In genomic region chr9:85662558-85662957, GRCh38 we compare ENCODE assay signal across 19 cellular contexts.
"Had no signal": no experiment of that assay in that cellular context is flagged by ENCODE, and none has a peak within 500 bp of the region (broad histone marks: within the 10 kb centered on the region; RNA-seq: fewer than 3 reads in every experiment).

No MANE protein-coding gene starts in this region.

- H3K4me1 ChIP-seq: lower lobe of right lung, right lobe of liver, suprapubic skin had no signal

- H3K9me3 ChIP-seq: lower lobe of right lung, right lobe of liver, suprapubic skin had no signal

- DNase-seq: activated B cell treated with CpG ODN at 0.5 μM for 24 hours; activated CD4-positive, alpha-beta T cell treated with anti-CD3 and anti-CD28 coated beads, Interleukin-2, amount 10 ng/mL, durations not matched to agents 7 days and 5 days; activated CD8-positive, alpha-beta memory T cell treated with anti-CD3 and anti-CD28 coated beads for 24 hours; activated naive CD8-positive, alpha-beta T cell treated with anti-CD3 and anti-CD28 coated beads, Interleukin-2, amount 10 ng/mL, durations not matched to agents 7 days and 5 days; aorta; cerebellar nuclear complex; left colon; lower lobe of right lung; right lobe of liver; stimulated activated CD4-positive, alpha-beta T cell treated with anti-CD3 and anti-CD28 coated beads, Interleukin-4, amount 100 ng/mL, for 4 hours; stimulated activated CD8-positive, alpha-beta memory T cell treated with anti-CD3 and anti-CD28 coated beads, Interleukin-4, amount 100 ng/mL, for 48 hours; stimulated activated naive CD4-positive, alpha-beta T cell treated with Interleukin-2 at 50 U/mL for 16 hours had no signal

- H3K4me1 Mint-ChIP-seq: activated B cell treated with CpG ODN at 0.5 μM for 24 hours; activated CD4-positive, alpha-beta T cell treated with anti-CD3 and anti-CD28 coated beads, Interleukin-2, amount 10 ng/mL, durations not matched to agents 7 days and 5 days; activated naive CD8-positive, alpha-beta T cell treated with anti-CD3 and anti-CD28 coated beads, Interleukin-2, amount 10 ng/mL, durations not matched to agents 7 days and 5 days; mesothelial cell of epicardium had no signal

- H3K4me2 ChIP-seq: smooth muscle cell had no signal

- H3K4me3 Mint-ChIP-seq: activated B cell treated with CpG ODN at 0.5 μM for 24 hours; activated CD4-positive, alpha-beta T cell treated with anti-CD3 and anti-CD28 coated beads, Interleukin-2, amount 10 ng/mL, durations not matched to agents 7 days and 5 days; activated naive CD8-positive, alpha-beta T cell treated with anti-CD3 and anti-CD28 coated beads, Interleukin-2, amount 10 ng/mL, durations not matched to agents 7 days and 5 days; activated T-helper 1 cell treated with anti-CD3 and anti-CD28 coated beads, Interleukin-12 subunit alpha, Interleukin-12 subunit beta, Interleukin-2, Interleukin-4 antibody, amounts not matched to agents 30 ng/mL and 10 ng/mL and 1 ng/mL, durations not matched to agents 14 hours and 24 hours and 36 hours; mesothelial cell of epicardium; neural crest cell; type B pancreatic cell had no signal

- H3K36me3 ChIP-seq: right lobe of liver, suprapubic skin had no signal

- ATAC-seq: left colon, lower lobe of right lung, right lobe of liver had no signal

- H3K27ac Mint-ChIP-seq: activated B cell treated with CpG ODN at 0.5 μM for 24 hours; activated CD4-positive, alpha-beta T cell treated with anti-CD3 and anti-CD28 coated beads, Interleukin-2, amount 10 ng/mL, durations not matched to agents 7 days and 5 days; activated naive CD8-positive, alpha-beta T cell treated with anti-CD3 and anti-CD28 coated beads, Interleukin-2, amount 10 ng/mL, durations not matched to agents 7 days and 5 days; activated T-helper 1 cell treated with anti-CD3 and anti-CD28 coated beads, Interleukin-12 subunit alpha, Interleukin-12 subunit beta, Interleukin-2, Interleukin-4 antibody, amounts not matched to agents 30 ng/mL and 10 ng/mL and 1 ng/mL, durations not matched to agents 14 hours and 24 hours and 36 hours; mesothelial cell of epicardium; type B pancreatic cell had no signal

- H3K27me3 ChIP-seq: right lobe of liver, suprapubic skin had no signal

- H3K27me3 Mint-ChIP-seq: activated B cell treated with CpG ODN at 0.5 μM for 24 hours; activated CD4-positive, alpha-beta T cell treated with anti-CD3 and anti-CD28 coated beads, Interleukin-2, amount 10 ng/mL, durations not matched to agents 7 days and 5 days; activated naive CD8-positive, alpha-beta T cell treated with anti-CD3 and anti-CD28 coated beads, Interleukin-2, amount 10 ng/mL, durations not matched to agents 7 days and 5 days; type B pancreatic cell had no signal

- H3K9me3 Mint-ChIP-seq: activated B cell treated with CpG ODN at 0.5 μM for 24 hours; activated CD4-positive, alpha-beta T cell treated with anti-CD3 and anti-CD28 coated beads, Interleukin-2, amount 10 ng/mL, durations not matched to agents 7 days and 5 days; activated naive CD8-positive, alpha-beta T cell treated with anti-CD3 and anti-CD28 coated beads, Interleukin-2, amount 10 ng/mL, durations not matched to agents 7 days and 5 days; activated T-helper 1 cell treated with anti-CD3 and anti-CD28 coated beads, Interleukin-12 subunit alpha, Interleukin-12 subunit beta, Interleukin-2, Interleukin-4 antibody, amounts not matched to agents 30 ng/mL and 10 ng/mL and 1 ng/mL, durations not matched to agents 14 hours and 24 hours and 36 hours; mesothelial cell of epicardium; neural crest cell; type B pancreatic cell had no signal

- H3K4me3 ChIP-seq: lower lobe of right lung, right lobe of liver, smooth muscle cell, suprapubic skin had no signal

- H3K27ac ChIP-seq: epithelial cell of prostate, lower lobe of right lung, right lobe of liver, suprapubic skin had no signal
